Comparison of ENCODE assay signal across 8 cellular contexts in genomic region chr9:112332272-112332671, GRCh38. TPM values are rescaled to one million over a fixed set of nuclear protein-coding genes. Genes with fewer than 3 reads are reported as not detected.
DNase-seq lines count a peak whose midpoint lies in the region; ATAC-seq and TF ChIP-seq lines count a peak whose summit lies in the region.

No MANE protein-coding gene starts in this region.

- peaks cover 2% of the 10 kb centered on the region for H3K36me3 Mint-ChIP-seq in activated naive CD8-positive, alpha-beta T cell treated with anti-CD3 and anti-CD28 coated beads, Interleukin-2, amount 50 U/mL, for 24 hours (ENCODE audit: low read depth)

- no peaks in the 10 kb centered on the region for H3K36me3 ChIP-seq in cardiac muscle cell
- no peaks in the 10 kb centered on the region for H3K36me3 ChIP-seq in right lobe of liver
- H3K36me3 ChIP-seq in upper lobe of right lung = no peaks in the 10 kb centered on the region

- TF ChIP-seq POLR2A in right lobe of liver (IDR thresholded peaks at IDR 0.05) = no peak

- no peaks in the 10 kb centered on the region for H3K27me3 Mint-ChIP-seq in activated naive CD8-positive, alpha-beta T cell treated with anti-CD3 and anti-CD28 coated beads, Interleukin-2, amount 50 U/mL, for 24 hours

- H3K4me3 ChIP-seq in cardiac muscle cell (peak overlapping the region; percentile 77), right lobe of liver (peak overlapping the region; percentile 79 to 93 (median 89)), upper lobe of right lung (peak overlapping the region; percentile 84)

- DNase-seq in cardiac muscle cell (ENCODE audit: low read depth in 1 of 2, low spot score in 1 of 2) (no peak), left cardiac atrium (no peak), right lobe of liver (no peak), upper lobe of right lung (no peak)
- no peak for DNase-seq in activated naive CD8-positive, alpha-beta T cell treated with anti-CD3 and anti-CD28 coated beads, Interleukin-2, amount 50 U/mL, for 24 hours
- no peak for DNase-seq in activated CD8-positive, alpha-beta memory T cell treated with anti-CD3 and anti-CD28 coated beads, Interleukin-2, amount 50 U/mL, for 4 hours

- peak overlapping the region; percentile 95 for H3K4me3 Mint-ChIP-seq in activated naive CD8-positive, alpha-beta T cell treated with anti-CD3 and anti-CD28 coated beads, Interleukin-2, amount 50 U/mL, for 24 hours

- intact Hi-C loops in left cardiac atrium (cut with DNase I) = no loop called here
- intact Hi-C loops in right lobe of liver (cut with DNase I) = no loop called here
- intact Hi-C loops in upper lobe of right lung (cut with DNase I) = no loop called here

- H3K27ac ChIP-seq in cardiac muscle cell = peak overlapping the region; percentile 89
- peak overlapping the region; percentile 89 to 98 (median 98) for H3K27ac ChIP-seq in right lobe of liver
- H3K27ac ChIP-seq in upper lobe of right lung = peak overlapping the region; percentile 95

- no peak for TF ChIP-seq CTCF in cardiac muscle cell (IDR thresholded peaks at IDR 0.05; ENCODE audit: low read depth, low read length)
- TF ChIP-seq CTCF in right lobe of liver (IDR thresholded peaks at IDR 0.05) = no peak
- TF ChIP-seq CTCF in upper lobe of right lung (IDR thresholded peaks at IDR 0.05) = no peak

- WGBS in right lobe of liver (ENCODE audit: insufficient coverage, low coverage, low lambda C conversion rate, missing lambda C conversion rate) = 3% methylated on average over 4 of the region's 4 CpGs

- H3K9me3 ChIP-seq in cardiac muscle cell (ENCODE audit: low read depth) (no peaks in the 10 kb centered on the region), right lobe of liver (no peaks in the 10 kb centered on the region), upper lobe of right lung (no peaks in the 10 kb centered on the region)

- no peaks in the 10 kb centered on the region for H3K27me3 ChIP-seq in cardiac muscle cell
- no peaks in the 10 kb centered on the region for H3K27me3 ChIP-seq in right lobe of liver
- H3K27me3 ChIP-seq in upper lobe of right lung = no peaks in the 10 kb centered on the region

- ATAC-seq in left cardiac atrium (no peak), right lobe of liver (no peak), upper lobe of right lung (no peak), GM18873 (IDR thresholded peaks at IDR 0.05; ENCODE audit: low FRiP score, unreplicated experiment) (no peak), GM21423 (IDR thresholded peaks at IDR 0.05; ENCODE audit: unreplicated experiment) (no peak)
- no peak for ATAC-seq in activated naive CD8-positive, alpha-beta T cell treated with anti-CD3 and anti-CD28 coated beads, Interleukin-2, amount 50 U/mL, for 24 hours

- H3K27ac Mint-ChIP-seq in activated naive CD8-positive, alpha-beta T cell treated with anti-CD3 and anti-CD28 coated beads, Interleukin-2, amount 50 U/mL, for 24 hours = peak overlapping the region; percentile 91

- no peaks in the 10 kb centered on the region for H3K9me3 Mint-ChIP-seq in activated naive CD8-positive, alpha-beta T cell treated with anti-CD3 and anti-CD28 coated beads, Interleukin-2, amount 50 U/mL, for 24 hours

- H3K4me1 ChIP-seq in cardiac muscle cell (ENCODE audit: low read depth) (peaks cover 3% of the 10 kb centered on the region), right lobe of liver (peaks cover 0 to 21% (median 2%) of the 10 kb centered on the region in 4 donors), upper lobe of right lung (peaks cover 24% of the 10 kb centered on the region)

- peaks cover 49% of the 10 kb centered on the region for H3K4me1 Mint-ChIP-seq in activated naive CD8-positive, alpha-beta T cell treated with anti-CD3 and anti-CD28 coated beads, Interleukin-2, amount 50 U/mL, for 24 hours

RNA-seq across cellular contexts. Expression of gene PTBP3, which starts 1.1 kb away (rescaled TPM):
- total RNA-seq in cardiac muscle cell (9.9 and 15.5 TPM in 2 replicates), left cardiac atrium (10 to 100 TPM; 20.3 to 25.4 TPM), right lobe of liver (10 to 100 TPM; 16.3 to 29.9 (median 19.3) TPM), upper lobe of right lung (77.6 TPM)
- polyA plus RNA-seq in cardiac muscle cell = 6.2 and 13.3 TPM in 2 replicates

RNA-seq across cellular contexts. Expression of gene HSDL2, which starts 47.6 kb away (rescaled TPM):
- 35.4 and 46.4 TPM in 2 replicates for total RNA-seq in cardiac muscle cell
- polyA plus RNA-seq in cardiac muscle cell = 43.8 and 58.1 TPM in 2 replicates
- total RNA-seq in left cardiac atrium = 100 to 1,000 TPM in 1 of 2 donors, 10 to 100 TPM in 1; 99.3 to 107 TPM
- total RNA-seq in right lobe of liver = 10 to 100 TPM; 65.8 to 96.8 (median 79.8) TPM
- total RNA-seq in upper lobe of right lung = 56.3 TPM
